ENCODE assay signal across 27 cellular contexts in genomic region chr5:24591426-24591825, GRCh38. TPM values are rescaled to one million over a fixed set of nuclear protein-coding genes. Genes with fewer than 3 reads are reported as not detected.
DNase-seq lines count a peak whose midpoint lies in the region; TF ChIP-seq lines count a peak whose summit lies in the region.
"Had no signal": no experiment of that assay in that cellular context is flagged by ENCODE, and none has a peak within 500 bp of the region (broad histone marks: within the 10 kb centered on the region; RNA-seq: fewer than 3 reads in every experiment).

No MANE protein-coding gene starts in this region.

- H3K9me3 Mint-ChIP-seq in mesothelial cell of epicardium, result no peaks in the 10 kb centered on the region

- H3K27me3 Mint-ChIP-seq in mesothelial cell of epicardium (ENCODE audit: low read depth), result no peaks in the 10 kb centered on the region
- H3K27me3 Mint-ChIP-seq: CD4-positive, alpha-beta memory T cell had no signal

- peak overlapping the region; percentile 75 for H3K4me2 ChIP-seq in KMS-11
- H3K4me2 ChIP-seq: A549, SK-N-SH had no signal

- H3K4me1 Mint-ChIP-seq in mesothelial cell of epicardium, result peaks cover 10% of the 10 kb centered on the region
- H3K4me1 Mint-ChIP-seq: CD4-positive, alpha-beta memory T cell had no signal

- peak; percentile 79 for DNase-seq in G401 (ENCODE audit: low spot score)
- peak; percentile 65 for DNase-seq in NCI-H82 (lab: John Stamatoyannopoulos, UW)
- DNase-seq in mesothelial cell of epicardium (ENCODE audit: low spot score in 2 of 2, unreplicated experiment in 2 of 2), result no peak
- DNase-seq in hippocampal formation (lab: John Stamatoyannopoulos, UW), result no peak
- no peak for DNase-seq in COR-L47 (lab: John Stamatoyannopoulos, UW)
- DNase-seq in GM03348 (ENCODE audit: low spot score), result no peak
- DNase-seq: AML-193; Caco-2; CD4-positive, alpha-beta memory T cell; GOT3; HCEC 1CT; Karpas-422; NCI-H1092; NCI-H1417 treated with DMSO at 0.1 percent for 48 hours; NCI-H187 treated with DMSO at 0.1 percent for 48 hours; NCI-H2171 treated with DMSO at 0.1 percent for 48 hours; NCI-H345; NCI-H526 treated with DMSO at 0.1 percent for 48 hours; NK-92 treated with Interleukin-12 subunit alpha and Interleukin-12 subunit beta, amount 100 ng/mL, for 24 hours; PC-3; SK-N-SH; SW 1271 had no signal

- no peaks in the 10 kb centered on the region for H4K20me1 ChIP-seq in KMS-11 (ENCODE audit: insufficient read depth)

- peak overlapping the region; percentile 21 for H3K27ac Mint-ChIP-seq in mesothelial cell of epicardium
- H3K27ac Mint-ChIP-seq: CD4-positive, alpha-beta memory T cell; T-helper 1 cell treated with Interleukin-12 subunit alpha and Interleukin-12 subunit beta and Interleukin-4 antibody, amounts not matched to agents 30 μg/mL and 1 μg/mL, for 36 hours had no signal

- no peak overlapping the region for H3K9ac ChIP-seq in KMS-11
- H3K9ac ChIP-seq: SK-N-SH had no signal

- no peaks in the 10 kb centered on the region for H3K36me3 ChIP-seq in KMS-11 (ENCODE audit: insufficient read depth)

- H3K4me3 Mint-ChIP-seq in mesothelial cell of epicardium, result no peak overlapping the region
- H3K4me3 Mint-ChIP-seq: CD4-positive, alpha-beta memory T cell; T-helper 1 cell treated with Interleukin-12 subunit alpha and Interleukin-12 subunit beta and Interleukin-4 antibody, amounts not matched to agents 30 μg/mL and 1 μg/mL, for 36 hours had no signal

- H3K79me2 ChIP-seq in KMS-11 (ENCODE audit: insufficient read depth, low read depth), result no peaks in the 10 kb centered on the region

- no peak overlapping the region for H3K4me3 ChIP-seq in KMS-11 (IDR thresholded peaks at IDR 0.05; ENCODE audit: insufficient read depth, low read depth, low read length)
- H3K4me3 ChIP-seq: A549 had no signal

- H2AFZ ChIP-seq in KMS-11 (ENCODE audit: low read depth), result no peak overlapping the region; the same call in 1 of the 2 replicates

- in situ Hi-C loops in G401 (cut with HindIII; ENCODE audit: low sequenced_read_pairs), result no loop called here

- H3K27ac ChIP-seq in KMS-11, result peak overlapping the region; percentile 35; the same call in 1 of the 2 replicates
- H3K27ac ChIP-seq: A549, HL-60 had no signal

- H3K36me3 Mint-ChIP-seq in mesothelial cell of epicardium, result peaks cover 11% of the 10 kb centered on the region
- H3K36me3 Mint-ChIP-seq: CD4-positive, alpha-beta memory T cell had no signal

- no peaks in the 10 kb centered on the region for H3K27me3 ChIP-seq in KMS-11 (ENCODE audit: insufficient read depth, low read depth)

- TF ChIP-seq CTCF in KMS-11 (conservative IDR thresholded peaks at IDR 0.05; ENCODE audit: low read depth, low read length), result no peak
- TF ChIP-seq CTCF in mesothelial cell of epicardium (IDR thresholded peaks at IDR 0.05; ENCODE audit: unreplicated experiment), result no peak

- H3K4me1 ChIP-seq in KMS-11 (ENCODE audit: low read depth, poor library complexity, severe bottlenecking), result peaks cover 36% of the 10 kb centered on the region
- H3K4me1 ChIP-seq: A549, Caco-2 had no signal

RNA-seq across cellular contexts. Expression of gene CDH10, which starts 53.4 kb away (rescaled TPM):
- total RNA-seq in G401 (2014; rRNA removed; shearing (Covaris generic)), result not detected in 2 replicates
- 24.3 to 26.0 TPM (median 25.4 TPM) in 3 replicates for total RNA-seq in mesothelial cell of epicardium
- total RNA-seq: Caco-2; CD4-positive, alpha-beta memory T cell; HT-29; PC-3 had no signal

Comparison
In these comparisons a context has a peak if more than half of its experiments do, and no peak if none do; other contexts are left out.
1. DNase-seq: peak in G401 (single experiment) and NCI-H82 (single experiment); none in mesothelial cell of epicardium (0 of 2), hippocampal formation (0 of 2), COR-L47 (single experiment) and GM03348 (single experiment).
2. RNA of gene CDH10, which starts 53.4 kb away (total RNA-seq): 24.3 to 26.0 TPM in mesothelial cell of epicardium; not detected in G401; every median in the first group is over 10 times any median in the second.